12 cellular contexts compared by ENCODE assay signal in the genomic region with DNA sequence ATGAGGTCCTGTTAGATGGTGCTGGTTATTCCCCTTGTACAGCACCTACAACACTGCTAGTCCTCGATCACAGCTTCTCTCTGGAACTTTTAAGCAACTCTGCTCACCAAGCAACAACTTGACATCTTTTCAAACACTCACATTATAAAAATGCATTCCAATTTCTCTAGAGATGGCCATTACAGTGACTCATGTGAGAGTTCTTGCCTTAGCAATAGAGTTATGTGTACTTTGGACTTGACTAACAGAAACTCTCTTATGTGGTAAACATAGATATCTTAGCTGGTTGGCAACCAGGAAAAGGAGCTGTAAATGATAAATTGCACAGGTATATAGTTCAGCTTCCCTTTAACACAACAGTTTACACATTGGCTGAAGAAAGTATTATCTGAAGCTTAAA.
DNase-seq lines count a peak whose midpoint lies in the region; ATAC-seq and TF ChIP-seq lines count a peak whose summit lies in the region.
"Had no signal": no experiment of that assay in that cellular context is flagged by ENCODE, and none has a peak within 500 bp of the region (broad histone marks: within the 10 kb centered on the region; RNA-seq: fewer than 3 reads in every experiment).

No MANE protein-coding gene starts in this region.

- H3K79me1 ChIP-seq in IMR-90 (ENCODE audit: low read depth in 1 of 2, low read length in 2 of 2): peaks cover 13 to 14% of the 10 kb centered on the region in 2 experiments; a peak in 3 of 4 replicates

- no peaks in the 10 kb centered on the region for H4K20me1 ChIP-seq in IMR-90 (ENCODE audit: insufficient read depth, low read length)

- H3K27ac ChIP-seq in IMR-90 (ENCODE audit: insufficient read depth, low read length): peak overlapping the region; percentile 1; the same call in 1 of the 2 replicates

- no peaks in the 10 kb centered on the region for H3K9me1 ChIP-seq in IMR-90 (ENCODE audit: insufficient read depth, low read length)

- H3K4me3 ChIP-seq in GM06990 (replicated peaks; ENCODE audit: low read depth, low read length) (no peak overlapping the region), IMR-90 (ENCODE audit: insufficient read depth, low read depth, low read length) (no peak overlapping the region), epithelial cell of proximal tubule (ENCODE audit: low read depth, low read length) (no peak overlapping the region)

- H3K36me3 Mint-ChIP-seq in progenitor cell of endocrine pancreas (ENCODE audit: insufficient read depth) (peaks cover 14% of the 10 kb centered on the region), T-helper 17 cell (ENCODE audit: low read depth) (no peaks in the 10 kb centered on the region)
- H3K36me3 Mint-ChIP-seq in natural killer cell treated with Interleukin-12 subunit alpha and Interleukin-12 subunit beta and Interleukin-15 and Interleukin-18, amount 100 ng/mL, for 72 hours: peaks cover 9% of the 10 kb centered on the region

- H3K36me3 ChIP-seq in GM06990 (ENCODE audit: control insufficient read depth, insufficient read depth, low read length) (no peaks in the 10 kb centered on the region), IMR-90 (ENCODE audit: control insufficient read depth, insufficient read depth, low read length) (peaks cover 2% of the 10 kb centered on the region; the same call in 1 of the 2 replicates)

- peak overlapping the region; percentile 69; the same call in 1 of the 2 replicates for H3K18ac ChIP-seq in IMR-90 (ENCODE audit: low read depth, low read length)

- ATAC-seq in IMR-90 (ENCODE audit: low read depth) (peak; percentile 91), T-helper 17 cell (no peak)
- ATAC-seq in natural killer cell treated with Interleukin-12 subunit alpha and Interleukin-12 subunit beta and Interleukin-15 and Interleukin-18, amount 100 ng/mL, for 72 hours: no peak

- H3K23ac ChIP-seq in IMR-90 (ENCODE audit: low read depth, low read length): 0 out of 2 replicates have a peak overlapping the region, but pooled peaks have one; percentile 29

- no peaks in the 10 kb centered on the region for H3K27me3 Mint-ChIP-seq in progenitor cell of endocrine pancreas
- H3K27me3 Mint-ChIP-seq in natural killer cell treated with Interleukin-12 subunit alpha and Interleukin-12 subunit beta and Interleukin-15 and Interleukin-18, amount 100 ng/mL, for 72 hours: no peaks in the 10 kb centered on the region
- H3K27me3 Mint-ChIP-seq in T-helper 17 cell: no peaks in the 10 kb centered on the region

- H3K27ac Mint-ChIP-seq in progenitor cell of endocrine pancreas (peak overlapping the region; percentile 88), T-helper 17 cell (no peak overlapping the region)
- no peak overlapping the region for H3K27ac Mint-ChIP-seq in natural killer cell treated with Interleukin-12 subunit alpha and Interleukin-12 subunit beta and Interleukin-15 and Interleukin-18, amount 100 ng/mL, for 72 hours
- H3K27ac Mint-ChIP-seq: T-helper 1 cell treated with Interleukin-12 subunit alpha and Interleukin-12 subunit beta and Interleukin-4 antibody, amounts not matched to agents 30 μg/mL and 1 μg/mL, for 36 hours had no signal

- H3K56ac ChIP-seq in IMR-90 (ENCODE audit: extremely low read depth, insufficient read depth, low read length): no peak overlapping the region

- TF ChIP-seq CTCF in GM06990 (IDR thresholded peaks at IDR 0.05; ENCODE audit: insufficient read depth, low read length, poor library complexity, severe bottlenecking): no peak
- TF ChIP-seq CTCF in IMR-90 (conservative IDR thresholded peaks at IDR 0.05; ENCODE audit: low read depth, low read length): no peak
- no peak for TF ChIP-seq CTCF in epithelial cell of proximal tubule (conservative IDR thresholded peaks at IDR 0.05; ENCODE audit: low read depth, low read length)
- no peak for TF ChIP-seq CTCF in progenitor cell of endocrine pancreas (IDR thresholded peaks at IDR 0.05; ENCODE audit: unreplicated experiment)

- no peak for TF ChIP-seq RAD21 in IMR-90 (IDR thresholded peaks at IDR 0.05; ENCODE audit: low read length)

- CTCF ChIA-PET in IMR-90 (lab: Yijun Ruan, JAX): no interaction called here

- peaks cover 7% of the 10 kb centered on the region; the same call in 1 of the 2 replicates for H3K4me1 ChIP-seq in IMR-90 (ENCODE audit: control insufficient read depth, insufficient read depth, low read length)

- H2AK5ac ChIP-seq in IMR-90 (ENCODE audit: low read depth, low read length): no peak overlapping the region

- intact Hi-C loops in IMR-90 (cut with micrococcal nuclease): no loop called here

- BruUV-seq in IMR-90 (replicated peaks; lab: Mats Ljungman, UMichigan): no TSS peak

- H3K14ac ChIP-seq in IMR-90 (replicated peaks; ENCODE audit: low read depth, low read length): no peak overlapping the region

- DNase-seq in GM06990 (ENCODE audit: extremely low read depth, insufficient read length) (peak; percentile 22), IMR-90 (peak; percentile 91), epithelial cell of proximal tubule (ENCODE audit: low read depth) (peak; percentile 92), progenitor cell of endocrine pancreas (ENCODE audit: low spot score, unreplicated experiment) (no peak), NCI-H345 treated with DMSO at 0.1 percent for 48 hours (lab: John Stamatoyannopoulos, UW; ENCODE audit: unreplicated experiment) (no peak), T-helper 17 cell (no peak), epidermal melanocyte (ENCODE audit: insufficient read length, low spot score) (no peak)
- no peak for DNase-seq in natural killer cell treated with Interleukin-12 subunit alpha and Interleukin-12 subunit beta and Interleukin-15 and Interleukin-18, amount 100 ng/mL, for 72 hours (ENCODE audit: low spot score)
- DNase-seq: DND-41; effector memory CD4-positive, alpha-beta T cell; mesendoderm had no signal

- peak overlapping the region; percentile 84; the same call in 1 of the 2 replicates for H4K5ac ChIP-seq in IMR-90 (ENCODE audit: low read depth, low read length)

- TF ChIP-seq POLR2A in IMR-90 (IDR thresholded peaks at IDR 0.05; ENCODE audit: low read depth, low read length): no peak

- H3K4ac ChIP-seq in IMR-90 (ENCODE audit: low read depth, low read length): peak overlapping the region; percentile 3; the same call in 1 of the 2 replicates

- H2AK9ac ChIP-seq in IMR-90 (replicated peaks; ENCODE audit: low read depth, low read length, poor library complexity): no peak overlapping the region

- H4K91ac ChIP-seq in IMR-90 (ENCODE audit: insufficient read depth, low read depth, low read length): no peak overlapping the region

- POLR2A ChIA-PET in IMR-90 (lab: Charles Lee; ENCODE audit: unreplicated experiment): interaction anchor here (0.6 kb wide), 1 partner anchor 40 kb away, joined by 3 read pairs; no protein-coding TSS in a partner anchor

- dilution Hi-C loops in IMR-90 (cut with HindIII; ENCODE audit: low sequenced_read_pairs, unreplicated experiment): no loop called here

- peak overlapping the region; percentile 42; the same call in 1 of the 2 replicates for H2BK120ac ChIP-seq in IMR-90 (ENCODE audit: low read depth, low read length)

- WGBS in IMR-90 (ENCODE audit: extremely low coverage in 2 of 2, insufficient read length in 1 of 2), 2 experiments: no CpG with 5 or more reads among the region's 1 CpG

- no peak overlapping the region for H3K9ac ChIP-seq in IMR-90 (ENCODE audit: low read depth, low read length)

- H3K27me3 ChIP-seq in GM06990 (replicated peaks; ENCODE audit: control insufficient read depth, insufficient read depth, low read length) (no peaks in the 10 kb centered on the region), IMR-90 (ENCODE audit: control insufficient read depth, insufficient read depth, low read length) (no peaks in the 10 kb centered on the region)

- H3K4me1 Mint-ChIP-seq in progenitor cell of endocrine pancreas (ENCODE audit: low read depth): peaks cover 15% of the 10 kb centered on the region
- H3K4me1 Mint-ChIP-seq in natural killer cell treated with Interleukin-12 subunit alpha and Interleukin-12 subunit beta and Interleukin-15 and Interleukin-18, amount 100 ng/mL, for 72 hours (ENCODE audit: low read depth in 2 of 2): peaks cover 6 to 7% of the 10 kb centered on the region in 2 donors
- H3K4me1 Mint-ChIP-seq in T-helper 17 cell: no peaks in the 10 kb centered on the region

- peaks cover 9% of the 10 kb centered on the region for H3K9me3 ChIP-seq in IMR-90 (ENCODE audit: control insufficient read depth, insufficient read depth, low read length)
- no peaks in the 10 kb centered on the region for H3K9me3 ChIP-seq in T-helper 17 cell (ENCODE audit: control insufficient read depth, low read length, poor library complexity, severe bottlenecking)

- in situ Hi-C loops in IMR-90 (cut with MboI; ENCODE audit: low sequenced_read_pairs): no loop called here

- peak overlapping the region in 1 of 2 experiments; percentile 49; a peak in 1 of 4 replicates for H4K8ac ChIP-seq in IMR-90 (ENCODE audit: low read depth in 2 of 2, low read length in 2 of 2)

- peaks cover 21% of the 10 kb centered on the region for H3K9me3 Mint-ChIP-seq in progenitor cell of endocrine pancreas (ENCODE audit: low read depth)
- peaks cover 8% of the 10 kb centered on the region for H3K9me3 Mint-ChIP-seq in natural killer cell treated with Interleukin-12 subunit alpha and Interleukin-12 subunit beta and Interleukin-15 and Interleukin-18, amount 100 ng/mL, for 72 hours

- no peak overlapping the region for H2BK15ac ChIP-seq in IMR-90 (ENCODE audit: low read depth, low read length)

- H2AFZ ChIP-seq in IMR-90 (replicated peaks; ENCODE audit: low read length, poor library complexity): no peak overlapping the region

- peak overlapping the region; percentile 81 for H2BK5ac ChIP-seq in IMR-90 (ENCODE audit: low read depth, low read length, poor library complexity, severe bottlenecking)

- H2BK20ac ChIP-seq in IMR-90 (ENCODE audit: low read depth, low read length): peak overlapping the region; percentile 66; the same call in 1 of the 2 replicates

- H3K4me3 Mint-ChIP-seq in progenitor cell of endocrine pancreas (ENCODE audit: low read depth) (no peak overlapping the region), T-helper 17 cell (no peak overlapping the region)
- H3K4me3 Mint-ChIP-seq in natural killer cell treated with Interleukin-12 subunit alpha and Interleukin-12 subunit beta and Interleukin-15 and Interleukin-18, amount 100 ng/mL, for 72 hours: no peak overlapping the region
- H3K4me3 Mint-ChIP-seq: T-helper 1 cell treated with Interleukin-12 subunit alpha and Interleukin-12 subunit beta and Interleukin-4 antibody, amounts not matched to agents 30 μg/mL and 1 μg/mL, for 36 hours had no signal

- peak overlapping the region; percentile 53; the same call in 1 of the 2 replicates for H3K4me2 ChIP-seq in IMR-90 (ENCODE audit: low read depth, low read length)

TF ChIP-seq in IMR-90, 13 proteins besides CTCF, POLR2A, EP300 and RAD21 (continues in another document):
- TF ChIP-seq BHLHE40 (IDR thresholded peaks at IDR 0.05; ENCODE audit: low read depth, low read length): peak; percentile 16; the same call in 1 of the 2 replicates
- TF ChIP-seq MXI1 (IDR thresholded peaks at IDR 0.05; ENCODE audit: borderline replicate concordance, low read depth, low read length): no peak
- TF ChIP-seq MAFK (IDR thresholded peaks at IDR 0.05; ENCODE audit: low read depth, low read length): no peak

Comparison
In these comparisons a context has a peak if more than half of its experiments do, and no peak if none do; other contexts are left out.
1. DNase-seq: peak in GM06990 (single experiment), IMR-90 (single experiment) and epithelial cell of proximal tubule (single experiment); none in progenitor cell of endocrine pancreas (single experiment), NCI-H345 treated with DMSO at 0.1 percent for 48 hours (single experiment), natural killer cell treated with Interleukin-12 subunit alpha and Interleukin-12 subunit beta and Interleukin-15 and Interleukin-18, amount 100 ng/mL, for 72 hours (single experiment), T-helper 17 cell (0 of 3) and epidermal melanocyte (single experiment).